Comparison of ENCODE assay signal across 8 cellular contexts in genomic region chr9:68844623-68845612, GRCh38.
A peak's percentile ranks its signal among the peaks of the same experiment; 100 is the strongest.
DNase-seq lines count a peak whose midpoint lies in the region; ATAC-seq and TF ChIP-seq lines count a peak whose summit lies in the region.

No MANE protein-coding gene starts in this region.

- no peak overlapping the region for H3K4me3 ChIP-seq in epithelial cell of esophagus (ENCODE audit: low read length)
- H3K4me3 ChIP-seq in neural progenitor cell, result no peak overlapping the region

- H3K4me2 ChIP-seq in neural progenitor cell, result no peak overlapping the region

- no peak overlapping the region for H3K4me3 Mint-ChIP-seq in neural progenitor cell

- H3K27me3 Mint-ChIP-seq in neural progenitor cell (ENCODE audit: insufficient read depth, low read depth), result peaks cover 3% of the 10 kb centered on the region

- H3K36me3 ChIP-seq in neural progenitor cell, result no peaks in the 10 kb centered on the region

- H3K4me1 Mint-ChIP-seq in neural progenitor cell, result peaks cover 3% of the 10 kb centered on the region

- no peaks in the 10 kb centered on the region for H3K9me3 Mint-ChIP-seq in neural progenitor cell

- DNase-seq in RPMI7951 (ENCODE audit: low read depth), result peak; percentile 14
- DNase-seq in epithelial cell of esophagus (ENCODE audit: low read depth), result peak; percentile 10
- DNase-seq in neural progenitor cell (ENCODE audit: low spot score), result peak; percentile 68
- no peak for DNase-seq in putamen (ENCODE audit: low spot score)
- DNase-seq in NCI-H446 (lab: John Stamatoyannopoulos, UW), result no peak

- H4K20me1 ChIP-seq in neural progenitor cell (ENCODE audit: low read depth), result no peaks in the 10 kb centered on the region

- TF ChIP-seq CTCF in C4-2B (conservative IDR thresholded peaks at IDR 0.05), result peak; percentile 77
- TF ChIP-seq CTCF in epithelial cell of esophagus (IDR thresholded peaks at IDR 0.05; ENCODE audit: insufficient read depth, low read depth, low read length, missing control alignments), result peak; percentile 44
- peak; percentile 77 for TF ChIP-seq CTCF in neural progenitor cell (IDR thresholded peaks at IDR 0.05)

- H3K4me1 ChIP-seq in neural progenitor cell, result no peaks in the 10 kb centered on the region

- no peaks in the 10 kb centered on the region for H3K27me3 ChIP-seq in neural progenitor cell

- H3K27ac Mint-ChIP-seq in neural progenitor cell, result no peak overlapping the region

- H3K36me3 Mint-ChIP-seq in neural progenitor cell, result peaks cover 6% of the 10 kb centered on the region

- no peak overlapping the region for H3K9ac ChIP-seq in neural progenitor cell

- H3K79me2 ChIP-seq in neural progenitor cell (ENCODE audit: low read depth), result no peaks in the 10 kb centered on the region

- H2AFZ ChIP-seq in neural progenitor cell (replicated peaks), result peak overlapping the region; percentile 70

- no peak overlapping the region for H3K27ac ChIP-seq in C4-2B
- H3K27ac ChIP-seq in neural progenitor cell, result no peak overlapping the region

- H3F3A ChIP-seq in neural progenitor cell (ENCODE audit: low read depth), result no peaks in the 10 kb centered on the region

- no peaks in the 10 kb centered on the region for H3K9me3 ChIP-seq in neural progenitor cell (ENCODE audit: low read depth)

- ATAC-seq in GM18867 (IDR thresholded peaks at IDR 0.05; ENCODE audit: unreplicated experiment) (peak; percentile 53), HG03280 (IDR thresholded peaks at IDR 0.05; ENCODE audit: unreplicated experiment) (peak; percentile 67)

Comparison
In these comparisons a context has a peak if more than half of its experiments do, and no peak if none do; other contexts are left out.
1. DNase-seq: peak in RPMI7951 (single experiment), epithelial cell of esophagus (single experiment) and neural progenitor cell (single experiment); none in putamen (single experiment) and NCI-H446 (0 of 2).
2. Peak in every context shown above with its lines, with median percentiles within 50 percentile points of each other: CTCF ChIP-seq.